11 cellular contexts compared by ENCODE assay signal in genomic region chr17:57948169-57948554, GRCh38. TPM values are rescaled to one million over a fixed set of nuclear protein-coding genes. Genes with fewer than 3 reads are reported as not detected.
DNase-seq lines count a peak whose midpoint lies in the region; ATAC-seq and TF ChIP-seq lines count a peak whose summit lies in the region.
"Had no signal": no experiment of that assay in that cellular context is flagged by ENCODE, and none has a peak within 500 bp of the region (broad histone marks: within the 10 kb centered on the region; RNA-seq: fewer than 3 reads in every experiment).

No MANE protein-coding gene starts in this region.

- H3K4me3 ChIP-seq in BLaER1 treated with 17β-estradiol and CSF1 and Interleukin-3, amounts not matched to agents 10 nM and 100 nM: peak overlapping the region in 2 of 10 experiments; percentile 6 to 33; a peak in 3 of 20 replicates
- no peak overlapping the region for H3K4me3 ChIP-seq in right cardiac atrium (ENCODE audit: low read length)
- H3K4me3 ChIP-seq in MG63: no peak overlapping the region

- peak overlapping the region; percentile 82 to 97 (median 88) for H3K4me2 ChIP-seq in BLaER1 treated with 17β-estradiol and CSF1 and Interleukin-3, amounts not matched to agents 10 nM and 100 nM

- intact Hi-C loops in right cardiac atrium (cut with DNase I): no loop called here
- intact Hi-C loops in sciatic nerve (cut with DNase I): no loop called here

- no peaks in the 10 kb centered on the region for H3K9me3 ChIP-seq in BLaER1 treated with 17β-estradiol and CSF1 and Interleukin-3, amounts not matched to agents 10 nM and 100 nM (replicated peaks in 1 of 11)
- H3K9me3 ChIP-seq in right cardiac atrium (ENCODE audit: control insufficient read depth, low read length) (no peaks in the 10 kb centered on the region), MG63 (no peaks in the 10 kb centered on the region)

- peaks cover 80 to 92% (median 83%) of the 10 kb centered on the region in 10 experiments for H3K4me1 ChIP-seq in BLaER1 treated with 17β-estradiol and CSF1 and Interleukin-3, amounts not matched to agents 10 nM and 100 nM
- H3K4me1 ChIP-seq in right cardiac atrium (ENCODE audit: control insufficient read depth, insufficient read depth, low read length): peaks cover 33% of the 10 kb centered on the region

- DNase-seq in right cardiac atrium (no peak), sciatic nerve (ENCODE audit: low spot score) (no peak), NCI-H82 (lab: John Stamatoyannopoulos, UW) (no peak), MG63 (no peak), foreskin melanocyte (no peak)
- DNase-seq: effector memory CD4-positive, alpha-beta T cell; left cardiac atrium; stimulated activated CD4-positive, alpha-beta T cell treated with anti-CD3 and anti-CD28 coated beads, Interleukin-2, amount 100 ng/mL, for 24 hours had no signal

- peak overlapping the region; percentile 45 to 73 (median 68); a peak in 18 of 22 replicates for H3K27ac ChIP-seq in BLaER1 treated with 17β-estradiol and CSF1 and Interleukin-3, amounts not matched to agents 10 nM and 100 nM
- 0 out of 2 replicates have a peak overlapping the region, but pooled peaks have one; percentile 74 for H3K27ac ChIP-seq in VCaP
- H3K27ac ChIP-seq in right cardiac atrium (ENCODE audit: low read length): peak overlapping the region; percentile 87

- ATAC-seq in right cardiac atrium: peak in 1 of 2 donors; percentile 10
- ATAC-seq in sciatic nerve: peak; percentile 32
- no peak for ATAC-seq in HG02970 (IDR thresholded peaks at IDR 0.05; ENCODE audit: low FRiP score, unreplicated experiment)

- H3K27me3 ChIP-seq in BLaER1 treated with 17β-estradiol and CSF1 and Interleukin-3, amounts not matched to agents 10 nM and 100 nM: peaks cover 0 to 8% (median 5%) of the 10 kb centered on the region in 11 experiments; a peak in 17 of 22 replicates
- H3K27me3 ChIP-seq in right cardiac atrium (ENCODE audit: control insufficient read depth, insufficient read depth): no peaks in the 10 kb centered on the region
- H3K27me3 ChIP-seq in MG63: no peaks in the 10 kb centered on the region

- TF ChIP-seq CTCF in VCaP (conservative IDR thresholded peaks at IDR 0.05): no peak

- H3K9ac ChIP-seq in BLaER1 treated with 17β-estradiol and CSF1 and Interleukin-3, amounts not matched to agents 10 nM and 100 nM: peak overlapping the region in 8 of 11 experiments; percentile 22 to 64 (median 60); a peak in 11 of 22 replicates

- H3K36me3 ChIP-seq in BLaER1 treated with 17β-estradiol and CSF1 and Interleukin-3, amounts not matched to agents 10 nM and 100 nM: no peaks in the 10 kb centered on the region
- peaks cover 4% of the 10 kb centered on the region; the same call in 1 of the 2 replicates for H3K36me3 ChIP-seq in MG63

- WGBS in right cardiac atrium: 70% methylated on average over 5 of the region's 5 CpGs

- no peaks in the 10 kb centered on the region; a peak in 3 of 22 replicates for H4K20me1 ChIP-seq in BLaER1 treated with 17β-estradiol and CSF1 and Interleukin-3, amounts not matched to agents 10 nM and 100 nM

RNA-seq across cellular contexts. Expression of gene CUEDC1, which starts 7.0 kb away (rescaled TPM):
- total RNA-seq in right cardiac atrium (10 to 100 TPM; 53.1 to 60.5 (median 55.1) TPM), sciatic nerve (44.3 TPM)
- polyA plus RNA-seq in right cardiac atrium: 41.0 TPM
- total RNA-seq in MG63 (2014; rRNA removed; shearing (Covaris generic); ENCODE audit: low replicate concordance): 3.0 and 10.2 TPM in 2 replicates

RNA-seq across cellular contexts. Expression of gene VEZF1, which starts 39.9 kb away (rescaled TPM):
- total RNA-seq in right cardiac atrium (10 to 100 TPM; 67.4 to 74.6 (median 68.5) TPM), sciatic nerve (73.8 TPM)
- polyA plus RNA-seq in right cardiac atrium: 20.0 TPM
- total RNA-seq in MG63 (2014; rRNA removed; shearing (Covaris generic); ENCODE audit: low replicate concordance): 30.6 and 54.3 TPM in 2 replicates

RNA-seq across cellular contexts. Expression of gene SRSF1, which starts 58.9 kb away (rescaled TPM):
- 100 to 1,000 TPM in 3 of 4 donors, 10 to 100 TPM in 1; 97.9 to 132 (median 126) TPM for total RNA-seq in right cardiac atrium
- 58.9 TPM for polyA plus RNA-seq in right cardiac atrium
- total RNA-seq in sciatic nerve: 169 TPM
- total RNA-seq in MG63 (2014; rRNA removed; shearing (Covaris generic); ENCODE audit: low replicate concordance): 402 and 601 TPM in 2 replicates
